21 cellular contexts compared by ENCODE assay signal in genomic region chrX:32571579-32571978, GRCh38.
DNase-seq lines count a peak whose midpoint lies in the region; ATAC-seq and TF ChIP-seq lines count a peak whose summit lies in the region.
"Had no signal": no experiment of that assay in that cellular context is flagged by ENCODE, and none has a peak within 500 bp of the region (broad histone marks: within the 10 kb centered on the region; RNA-seq: fewer than 3 reads in every experiment).

No MANE protein-coding gene starts in this region.

- no peaks in the 10 kb centered on the region for H3K9me1 ChIP-seq in IMR-90 (ENCODE audit: insufficient read depth, low read length)

- H3K4ac ChIP-seq in IMR-90 (ENCODE audit: low read depth, low read length), result no peak overlapping the region

- H3K4me2 ChIP-seq in IMR-90 (ENCODE audit: low read depth, low read length), result no peak overlapping the region
- H3K4me2 ChIP-seq: BLaER1 treated with 17β-estradiol and CSF1 and Interleukin-3, amounts not matched to agents 10 nM and 100 nM had no signal

- peaks cover 27% of the 10 kb centered on the region for H3K4me1 Mint-ChIP-seq in mesothelial cell of epicardium
- H3K4me1 Mint-ChIP-seq: B cell had no signal

- H3K56ac ChIP-seq in IMR-90 (ENCODE audit: extremely low read depth, insufficient read depth, low read length), result no peak overlapping the region

- no peak overlapping the region for H3K4me3 Mint-ChIP-seq in mesothelial cell of epicardium
- H3K4me3 Mint-ChIP-seq: B cell; CD8-positive, alpha-beta T cell; HFFc6 had no signal

- in situ Hi-C loops in IMR-90 (cut with MboI; ENCODE audit: low sequenced_read_pairs), result no loop called here

- H3K36me3 ChIP-seq in IMR-90 (ENCODE audit: control insufficient read depth, insufficient read depth, low read length), result no peaks in the 10 kb centered on the region
- H3K36me3 ChIP-seq: BLaER1 treated with 17β-estradiol and CSF1 and Interleukin-3, amounts not matched to agents 10 nM and 100 nM had no signal

- no peak overlapping the region for H2BK120ac ChIP-seq in IMR-90 (ENCODE audit: low read depth, low read length)

- DNase-seq in A172 (ENCODE audit: low spot score), result peak; percentile 32
- DNase-seq in IMR-90, result peak; percentile 13
- peak; percentile 1 for DNase-seq in choroid plexus epithelial cell (ENCODE audit: low read depth)
- no peak for DNase-seq in mesothelial cell of epicardium (ENCODE audit: low spot score in 2 of 2, unreplicated experiment in 2 of 2)
- no peak for DNase-seq in stimulated activated CD4-positive, alpha-beta T cell treated with anti-CD3 and anti-CD28 coated beads, Interleukin-4, amount 100 ng/mL, for 1 hour
- no peak for DNase-seq in foreskin fibroblast
- no peak for DNase-seq in epidermal melanocyte (ENCODE audit: insufficient read length, low spot score)
- DNase-seq: 8988T; CD8-positive, alpha-beta T cell; DMS 273 treated with DMSO at 0.1 percent for 48 hours; DMS53; DND-41; EL; GOT3; H7; HFFc6 had no signal

- H2BK15ac ChIP-seq in IMR-90 (ENCODE audit: low read depth, low read length), result no peak overlapping the region

- peak overlapping the region; percentile 64 for H3K27ac Mint-ChIP-seq in mesothelial cell of epicardium
- H3K27ac Mint-ChIP-seq: B cell; CD8-positive, alpha-beta T cell; HFFc6 had no signal

- no peak overlapping the region for H2AK9ac ChIP-seq in IMR-90 (replicated peaks; ENCODE audit: low read depth, low read length, poor library complexity)

- BruUV-seq in IMR-90 (replicated peaks; lab: Mats Ljungman, UMichigan), result no TSS peak

- no peaks in the 10 kb centered on the region for H3K4me1 ChIP-seq in IMR-90 (ENCODE audit: control insufficient read depth, insufficient read depth, low read length)
- H3K4me1 ChIP-seq: BLaER1 treated with 17β-estradiol and CSF1 and Interleukin-3, amounts not matched to agents 10 nM and 100 nM had no signal

- WGBS in IMR-90 (ENCODE audit: extremely low coverage in 2 of 2, insufficient read length in 1 of 2), 2 experiments, result 17% methylated on average over 1 of the region's 2 CpGs; no CpG with 5 or more reads in 1 of the 2 experiments

- no peak overlapping the region for H3K27ac ChIP-seq in IMR-90 (ENCODE audit: insufficient read depth, low read length)
- H3K27ac ChIP-seq: BLaER1 treated with 17β-estradiol and CSF1 and Interleukin-3, amounts not matched to agents 10 nM and 100 nM; HL-60 had no signal

- POLR2A ChIA-PET in IMR-90 (lab: Charles Lee; ENCODE audit: unreplicated experiment), result no interaction called here

- peak; percentile 63 for ATAC-seq in IMR-90 (ENCODE audit: low read depth)
- ATAC-seq: CD8-positive, alpha-beta T cell; GM12878; HCT116 had no signal

- no peak overlapping the region for H2AK5ac ChIP-seq in IMR-90 (ENCODE audit: low read depth, low read length)

- no peak overlapping the region for H2BK20ac ChIP-seq in IMR-90 (ENCODE audit: low read depth, low read length)

- H3K4me3 ChIP-seq in IMR-90 (ENCODE audit: insufficient read depth, low read depth, low read length) (no peak overlapping the region), choroid plexus epithelial cell (ENCODE audit: low read depth, low read length) (no peak overlapping the region), foreskin fibroblast (ENCODE audit: low read depth in 1 of 2, low read length in 2 of 2) (no peak overlapping the region)
- H3K4me3 ChIP-seq: BLaER1 treated with 17β-estradiol and CSF1 and Interleukin-3, amounts not matched to agents 10 nM and 100 nM; GM12878 had no signal

- H3K9ac ChIP-seq in IMR-90 (ENCODE audit: low read depth, low read length), result no peak overlapping the region
- H3K9ac ChIP-seq: BLaER1 treated with 17β-estradiol and CSF1 and Interleukin-3, amounts not matched to agents 10 nM and 100 nM had no signal

- peaks cover 12% of the 10 kb centered on the region for H3K9me3 Mint-ChIP-seq in mesothelial cell of epicardium

- H3K18ac ChIP-seq in IMR-90 (ENCODE audit: low read depth, low read length), result no peak overlapping the region

- H3K36me3 Mint-ChIP-seq in mesothelial cell of epicardium, result peaks cover 17% of the 10 kb centered on the region
- H3K36me3 Mint-ChIP-seq: CD8-positive, alpha-beta T cell had no signal

- no peak overlapping the region for H3K14ac ChIP-seq in IMR-90 (replicated peaks; ENCODE audit: low read depth, low read length)

- H3K27me3 Mint-ChIP-seq in mesothelial cell of epicardium (ENCODE audit: low read depth), result no peaks in the 10 kb centered on the region
- H3K27me3 Mint-ChIP-seq: B cell had no signal

- CTCF ChIA-PET in IMR-90 (lab: Yijun Ruan, JAX), result no interaction called here

- no peaks in the 10 kb centered on the region for H3K27me3 ChIP-seq in IMR-90 (ENCODE audit: control insufficient read depth, insufficient read depth, low read length)

- no peaks in the 10 kb centered on the region for H3K79me1 ChIP-seq in IMR-90 (ENCODE audit: low read depth in 1 of 2, low read length in 2 of 2)

- H4K91ac ChIP-seq in IMR-90 (ENCODE audit: insufficient read depth, low read depth, low read length), result no peak overlapping the region

- intact Hi-C loops in IMR-90 (cut with micrococcal nuclease), result no loop called here

- TF ChIP-seq CTCF in IMR-90 (conservative IDR thresholded peaks at IDR 0.05; ENCODE audit: low read depth, low read length), result no peak
- TF ChIP-seq CTCF in choroid plexus epithelial cell (conservative IDR thresholded peaks at IDR 0.05; ENCODE audit: low read depth, low read length), result no peak
- no peak for TF ChIP-seq CTCF in mesothelial cell of epicardium (IDR thresholded peaks at IDR 0.05; ENCODE audit: unreplicated experiment)
- no peak for TF ChIP-seq CTCF in foreskin fibroblast (IDR thresholded peaks at IDR 0.05; ENCODE audit: low read depth, low read length)

- no peak for TF ChIP-seq RAD21 in IMR-90 (IDR thresholded peaks at IDR 0.05; ENCODE audit: low read length)

- H2BK5ac ChIP-seq in IMR-90 (ENCODE audit: low read depth, low read length, poor library complexity, severe bottlenecking), result no peak overlapping the region

- no peak overlapping the region for H4K5ac ChIP-seq in IMR-90 (ENCODE audit: low read depth, low read length)

- dilution Hi-C loops in IMR-90 (cut with HindIII; ENCODE audit: low sequenced_read_pairs, unreplicated experiment), result no loop called here

- H4K8ac ChIP-seq in IMR-90 (ENCODE audit: low read depth in 2 of 2, low read length in 2 of 2), result no peak overlapping the region

- H4K20me1 ChIP-seq in IMR-90 (ENCODE audit: insufficient read depth, low read length), result no peaks in the 10 kb centered on the region

- no peak for TF ChIP-seq POLR2A in IMR-90 (IDR thresholded peaks at IDR 0.05; ENCODE audit: low read depth, low read length)

- no peak overlapping the region for H2AFZ ChIP-seq in IMR-90 (replicated peaks; ENCODE audit: low read length, poor library complexity)

- no peaks in the 10 kb centered on the region for H3K9me3 ChIP-seq in IMR-90 (ENCODE audit: control insufficient read depth, insufficient read depth, low read length)
- H3K9me3 ChIP-seq: BLaER1 treated with 17β-estradiol and CSF1 and Interleukin-3, amounts not matched to agents 10 nM and 100 nM had no signal

- no peak overlapping the region for H3K23ac ChIP-seq in IMR-90 (ENCODE audit: low read depth, low read length)

TF ChIP-seq in IMR-90, 13 proteins besides CTCF, POLR2A, EP300 and RAD21:
- TF ChIP-seq CHD1 (IDR thresholded peaks at IDR 0.05; ENCODE audit: low read depth, low read length) (no peak), ELK1 (IDR thresholded peaks at IDR 0.05; ENCODE audit: borderline replicate concordance, low read depth, low read length) (no peak), MXI1 (IDR thresholded peaks at IDR 0.05; ENCODE audit: borderline replicate concordance, low read depth, low read length) (no peak)

Comparison
In these comparisons a context has a peak if more than half of its experiments do, and no peak if none do; other contexts are left out.
1. DNase-seq: peak in A172 (single experiment), IMR-90 (single experiment) and choroid plexus epithelial cell (single experiment); none in mesothelial cell of epicardium (0 of 2), stimulated activated CD4-positive, alpha-beta T cell treated with anti-CD3 and anti-CD28 coated beads, Interleukin-4, amount 100 ng/mL, for 1 hour (single experiment), foreskin fibroblast (0 of 2) and epidermal melanocyte (single experiment).